Comparison of ENCODE assay signal across 1 cellular context in the genomic region with DNA sequence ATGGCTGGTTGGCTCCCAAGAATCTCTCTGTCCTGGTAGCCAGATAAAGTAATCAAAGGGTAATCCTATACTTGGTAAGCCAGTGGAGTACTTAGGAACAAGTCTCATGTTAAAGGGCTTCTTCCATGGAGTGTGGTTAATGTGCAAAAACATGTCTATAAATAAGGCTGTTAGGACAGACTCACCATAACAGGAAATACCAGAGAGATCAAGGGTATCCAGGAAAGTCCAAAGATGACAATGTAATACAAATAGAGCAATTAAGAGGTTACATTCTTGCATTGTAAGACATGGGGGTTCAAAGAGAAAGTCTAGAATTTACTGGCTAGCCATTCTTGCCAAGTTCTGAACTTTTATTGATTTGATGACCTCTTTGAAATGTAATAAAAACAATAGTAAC.
TF ChIP-seq lines count a peak whose summit lies in the region.

No MANE protein-coding gene starts in this region.

TF ChIP-seq in HepG2, 621 proteins besides CTCF, POLR2A, EP300 and RAD21 (continued from another document and continues in another):
- TF ChIP-seq, protein P1, sequence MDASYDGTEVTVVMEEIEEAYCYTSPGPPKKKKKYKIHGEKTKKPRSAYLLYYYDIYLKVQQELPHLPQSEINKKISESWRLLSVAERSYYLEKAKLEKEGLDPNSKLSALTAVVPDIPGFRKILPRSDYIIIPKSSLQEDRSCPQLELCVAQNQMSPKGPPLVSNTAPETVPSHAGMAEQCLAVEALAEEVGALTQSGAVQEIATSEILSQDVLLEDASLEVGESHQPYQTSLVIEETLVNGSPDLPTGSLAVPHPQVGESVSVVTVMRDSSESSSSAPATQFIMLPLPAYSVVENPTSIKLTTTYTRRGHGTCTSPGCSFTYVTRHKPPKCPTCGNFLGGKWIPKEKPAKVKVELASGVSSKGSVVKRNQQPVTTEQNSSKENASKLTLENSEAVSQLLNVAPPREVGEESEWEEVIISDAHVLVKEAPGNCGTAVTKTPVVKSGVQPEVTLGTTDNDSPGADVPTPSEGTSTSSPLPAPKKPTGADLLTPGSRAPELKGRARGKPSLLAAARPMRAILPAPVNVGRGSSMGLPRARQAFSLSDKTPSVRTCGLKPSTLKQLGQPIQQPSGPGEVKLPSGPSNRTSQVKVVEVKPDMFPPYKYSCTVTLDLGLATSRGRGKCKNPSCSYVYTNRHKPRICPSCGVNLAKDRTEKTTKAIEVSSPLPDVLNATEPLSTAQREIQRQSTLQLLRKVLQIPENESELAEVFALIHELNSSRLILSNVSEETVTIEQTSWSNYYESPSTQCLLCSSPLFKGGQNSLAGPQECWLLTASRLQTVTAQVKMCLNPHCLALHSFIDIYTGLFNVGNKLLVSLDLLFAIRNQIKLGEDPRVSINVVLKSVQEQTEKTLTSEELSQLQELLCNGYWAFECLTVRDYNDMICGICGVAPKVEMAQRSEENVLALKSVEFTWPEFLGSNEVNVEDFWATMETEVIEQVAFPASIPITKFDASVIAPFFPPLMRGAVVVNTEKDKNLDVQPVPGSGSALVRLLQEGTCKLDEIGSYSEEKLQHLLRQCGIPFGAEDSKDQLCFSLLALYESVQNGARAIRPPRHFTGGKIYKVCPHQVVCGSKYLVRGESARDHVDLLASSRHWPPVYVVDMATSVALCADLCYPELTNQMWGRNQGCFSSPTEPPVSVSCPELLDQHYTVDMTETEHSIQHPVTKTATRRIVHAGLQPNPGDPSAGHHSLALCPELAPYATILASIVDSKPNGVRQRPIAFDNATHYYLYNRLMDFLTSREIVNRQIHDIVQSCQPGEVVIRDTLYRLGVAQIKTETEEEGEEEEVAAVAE (CRISPR knock-in tag; IDR thresholded peaks at IDR 0.05; ENCODE audit: borderline replicate concordance) = no peak
- TF ChIP-seq, protein P2, sequence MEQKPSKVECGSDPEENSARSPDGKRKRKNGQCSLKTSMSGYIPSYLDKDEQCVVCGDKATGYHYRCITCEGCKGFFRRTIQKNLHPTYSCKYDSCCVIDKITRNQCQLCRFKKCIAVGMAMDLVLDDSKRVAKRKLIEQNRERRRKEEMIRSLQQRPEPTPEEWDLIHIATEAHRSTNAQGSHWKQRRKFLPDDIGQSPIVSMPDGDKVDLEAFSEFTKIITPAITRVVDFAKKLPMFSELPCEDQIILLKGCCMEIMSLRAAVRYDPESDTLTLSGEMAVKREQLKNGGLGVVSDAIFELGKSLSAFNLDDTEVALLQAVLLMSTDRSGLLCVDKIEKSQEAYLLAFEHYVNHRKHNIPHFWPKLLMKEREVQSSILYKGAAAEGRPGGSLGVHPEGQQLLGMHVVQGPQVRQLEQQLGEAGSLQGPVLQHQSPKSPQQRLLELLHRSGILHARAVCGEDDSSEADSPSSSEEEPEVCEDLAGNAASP (CRISPR knock-in tag; IDR thresholded peaks at IDR 0.05; ENCODE audit: borderline replicate concordance) = peak; percentile 29; the same call in 1 of the 2 replicates
- TF ChIP-seq SP5 (CRISPR knock-in tag; IDR thresholded peaks at IDR 0.05; ENCODE audit: borderline replicate concordance, low read depth) = no peak
- peak; percentile 83 for TF ChIP-seq NR2F2 (IDR thresholded peaks at IDR 0.05; ENCODE audit: borderline replicate concordance, low read depth)
- no peak for TF ChIP-seq ZNF768 (CRISPR knock-in tag; IDR thresholded peaks at IDR 0.05)
- TF ChIP-seq, protein P3, sequence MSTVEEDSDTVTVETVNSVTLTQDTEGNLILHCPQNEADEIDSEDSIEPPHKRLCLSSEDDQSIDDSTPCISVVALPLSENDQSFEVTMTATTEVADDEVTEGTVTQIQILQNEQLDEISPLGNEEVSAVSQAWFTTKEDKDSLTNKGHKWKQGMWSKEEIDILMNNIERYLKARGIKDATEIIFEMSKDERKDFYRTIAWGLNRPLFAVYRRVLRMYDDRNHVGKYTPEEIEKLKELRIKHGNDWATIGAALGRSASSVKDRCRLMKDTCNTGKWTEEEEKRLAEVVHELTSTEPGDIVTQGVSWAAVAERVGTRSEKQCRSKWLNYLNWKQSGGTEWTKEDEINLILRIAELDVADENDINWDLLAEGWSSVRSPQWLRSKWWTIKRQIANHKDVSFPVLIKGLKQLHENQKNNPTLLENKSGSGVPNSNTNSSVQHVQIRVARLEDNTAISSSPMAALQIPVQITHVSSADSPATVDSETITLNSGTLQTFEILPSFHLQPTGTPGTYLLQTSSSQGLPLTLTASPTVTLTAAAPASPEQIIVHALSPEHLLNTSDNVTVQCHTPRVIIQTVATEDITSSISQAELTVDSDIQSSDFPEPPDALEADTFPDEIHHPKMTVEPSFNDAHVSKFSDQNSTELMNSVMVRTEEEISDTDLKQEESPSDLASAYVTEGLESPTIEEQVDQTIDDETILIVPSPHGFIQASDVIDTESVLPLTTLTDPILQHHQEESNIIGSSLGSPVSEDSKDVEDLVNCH (CRISPR knock-in tag; IDR thresholded peaks at IDR 0.05) = no peak
- no peak for TF ChIP-seq ZNF746 (CRISPR knock-in tag; IDR thresholded peaks at IDR 0.05)
- peak; percentile 38; the same call in 1 of the 2 replicates for TF ChIP-seq SMAD3 (CRISPR knock-in tag; IDR thresholded peaks at IDR 0.05)
- TF ChIP-seq, protein P4, sequence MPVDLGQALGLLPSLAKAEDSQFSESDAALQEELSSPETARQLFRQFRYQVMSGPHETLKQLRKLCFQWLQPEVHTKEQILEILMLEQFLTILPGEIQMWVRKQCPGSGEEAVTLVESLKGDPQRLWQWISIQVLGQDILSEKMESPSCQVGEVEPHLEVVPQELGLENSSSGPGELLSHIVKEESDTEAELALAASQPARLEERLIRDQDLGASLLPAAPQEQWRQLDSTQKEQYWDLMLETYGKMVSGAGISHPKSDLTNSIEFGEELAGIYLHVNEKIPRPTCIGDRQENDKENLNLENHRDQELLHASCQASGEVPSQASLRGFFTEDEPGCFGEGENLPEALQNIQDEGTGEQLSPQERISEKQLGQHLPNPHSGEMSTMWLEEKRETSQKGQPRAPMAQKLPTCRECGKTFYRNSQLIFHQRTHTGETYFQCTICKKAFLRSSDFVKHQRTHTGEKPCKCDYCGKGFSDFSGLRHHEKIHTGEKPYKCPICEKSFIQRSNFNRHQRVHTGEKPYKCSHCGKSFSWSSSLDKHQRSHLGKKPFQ (CRISPR knock-in tag; IDR thresholded peaks at IDR 0.05; ENCODE audit: insufficient replicate concordance) = no peak
- TF ChIP-seq ZMAT3 (CRISPR knock-in tag; conservative IDR thresholded peaks at IDR 0.05) = no peak
- TF ChIP-seq, protein P5, sequence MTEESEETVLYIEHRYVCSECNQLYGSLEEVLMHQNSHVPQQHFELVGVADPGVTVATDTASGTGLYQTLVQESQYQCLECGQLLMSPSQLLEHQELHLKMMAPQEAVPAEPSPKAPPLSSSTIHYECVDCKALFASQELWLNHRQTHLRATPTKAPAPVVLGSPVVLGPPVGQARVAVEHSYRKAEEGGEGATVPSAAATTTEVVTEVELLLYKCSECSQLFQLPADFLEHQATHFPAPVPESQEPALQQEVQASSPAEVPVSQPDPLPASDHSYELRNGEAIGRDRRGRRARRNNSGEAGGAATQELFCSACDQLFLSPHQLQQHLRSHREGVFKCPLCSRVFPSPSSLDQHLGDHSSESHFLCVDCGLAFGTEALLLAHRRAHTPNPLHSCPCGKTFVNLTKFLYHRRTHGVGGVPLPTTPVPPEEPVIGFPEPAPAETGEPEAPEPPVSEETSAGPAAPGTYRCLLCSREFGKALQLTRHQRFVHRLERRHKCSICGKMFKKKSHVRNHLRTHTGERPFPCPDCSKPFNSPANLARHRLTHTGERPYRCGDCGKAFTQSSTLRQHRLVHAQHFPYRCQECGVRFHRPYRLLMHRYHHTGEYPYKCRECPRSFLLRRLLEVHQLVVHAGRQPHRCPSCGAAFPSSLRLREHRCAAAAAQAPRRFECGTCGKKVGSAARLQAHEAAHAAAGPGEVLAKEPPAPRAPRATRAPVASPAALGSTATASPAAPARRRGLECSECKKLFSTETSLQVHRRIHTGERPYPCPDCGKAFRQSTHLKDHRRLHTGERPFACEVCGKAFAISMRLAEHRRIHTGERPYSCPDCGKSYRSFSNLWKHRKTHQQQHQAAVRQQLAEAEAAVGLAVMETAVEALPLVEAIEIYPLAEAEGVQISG (CRISPR knock-in tag; IDR thresholded peaks at IDR 0.05) = no peak
- no peak for TF ChIP-seq ZNF33B (CRISPR knock-in tag; IDR thresholded peaks at IDR 0.05)
- TF ChIP-seq, protein P6, sequence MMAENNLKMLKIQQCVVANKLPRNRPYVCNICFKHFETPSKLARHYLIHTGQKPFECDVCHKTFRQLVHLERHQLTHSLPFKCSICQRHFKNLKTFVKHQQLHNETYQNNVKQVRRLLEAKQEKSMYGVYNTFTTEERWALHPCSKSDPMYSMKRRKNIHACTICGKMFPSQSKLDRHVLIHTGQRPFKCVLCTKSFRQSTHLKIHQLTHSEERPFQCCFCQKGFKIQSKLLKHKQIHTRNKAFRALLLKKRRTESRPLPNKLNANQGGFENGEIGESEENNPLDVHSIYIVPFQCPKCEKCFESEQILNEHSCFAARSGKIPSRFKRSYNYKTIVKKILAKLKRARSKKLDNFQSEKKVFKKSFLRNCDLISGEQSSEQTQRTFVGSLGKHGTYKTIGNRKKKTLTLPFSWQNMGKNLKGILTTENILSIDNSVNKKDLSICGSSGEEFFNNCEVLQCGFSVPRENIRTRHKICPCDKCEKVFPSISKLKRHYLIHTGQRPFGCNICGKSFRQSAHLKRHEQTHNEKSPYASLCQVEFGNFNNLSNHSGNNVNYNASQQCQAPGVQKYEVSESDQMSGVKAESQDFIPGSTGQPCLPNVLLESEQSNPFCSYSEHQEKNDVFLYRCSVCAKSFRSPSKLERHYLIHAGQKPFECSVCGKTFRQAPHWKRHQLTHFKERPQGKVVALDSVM (CRISPR knock-in tag; IDR thresholded peaks at IDR 0.05) = no peak
- no peak for TF ChIP-seq ERF (CRISPR knock-in tag; IDR thresholded peaks at IDR 0.05)
- TF ChIP-seq ZBTB7B (CRISPR knock-in tag; IDR thresholded peaks at IDR 0.05) = no peak
- TF ChIP-seq, protein P7, sequence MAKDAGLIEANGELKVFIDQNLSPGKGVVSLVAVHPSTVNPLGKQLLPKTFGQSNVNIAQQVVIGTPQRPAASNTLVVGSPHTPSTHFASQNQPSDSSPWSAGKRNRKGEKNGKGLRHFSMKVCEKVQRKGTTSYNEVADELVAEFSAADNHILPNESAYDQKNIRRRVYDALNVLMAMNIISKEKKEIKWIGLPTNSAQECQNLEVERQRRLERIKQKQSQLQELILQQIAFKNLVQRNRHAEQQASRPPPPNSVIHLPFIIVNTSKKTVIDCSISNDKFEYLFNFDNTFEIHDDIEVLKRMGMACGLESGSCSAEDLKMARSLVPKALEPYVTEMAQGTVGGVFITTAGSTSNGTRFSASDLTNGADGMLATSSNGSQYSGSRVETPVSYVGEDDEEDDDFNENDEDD (CRISPR knock-in tag; IDR thresholded peaks at IDR 0.05; ENCODE audit: borderline replicate concordance) = no peak
- TF ChIP-seq, protein P8, sequence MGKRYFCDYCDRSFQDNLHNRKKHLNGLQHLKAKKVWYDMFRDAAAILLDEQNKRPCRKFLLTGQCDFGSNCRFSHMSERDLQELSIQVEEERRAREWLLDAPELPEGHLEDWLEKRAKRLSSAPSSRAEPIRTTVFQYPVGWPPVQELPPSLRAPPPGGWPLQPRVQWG (CRISPR knock-in tag; IDR thresholded peaks at IDR 0.05; ENCODE audit: borderline replicate concordance, low read depth) = no peak
- 0 out of 2 replicates have a peak, but pooled peaks have one; percentile 1 for TF ChIP-seq CEBPB (IDR thresholded peaks at IDR 0.05; ENCODE audit: borderline replicate concordance, low read depth, low read length)
- TF ChIP-seq HDAC2 (CRISPR knock-in tag; IDR thresholded peaks at IDR 0.05) = no peak
- peak; percentile 65 for TF ChIP-seq RARA (CRISPR knock-in tag; IDR thresholded peaks at IDR 0.05)
- no peak for TF ChIP-seq AHR (CRISPR knock-in tag; IDR thresholded peaks at IDR 0.05)
- 0 out of 2 replicates have a peak, but pooled peaks have one; percentile 57 for TF ChIP-seq ZNF644 (CRISPR knock-in tag; IDR thresholded peaks at IDR 0.05; ENCODE audit: low read depth)
- no peak for TF ChIP-seq ZKSCAN1 (IDR thresholded peaks at IDR 0.05; ENCODE audit: low read length)
- TF ChIP-seq, protein P9, sequence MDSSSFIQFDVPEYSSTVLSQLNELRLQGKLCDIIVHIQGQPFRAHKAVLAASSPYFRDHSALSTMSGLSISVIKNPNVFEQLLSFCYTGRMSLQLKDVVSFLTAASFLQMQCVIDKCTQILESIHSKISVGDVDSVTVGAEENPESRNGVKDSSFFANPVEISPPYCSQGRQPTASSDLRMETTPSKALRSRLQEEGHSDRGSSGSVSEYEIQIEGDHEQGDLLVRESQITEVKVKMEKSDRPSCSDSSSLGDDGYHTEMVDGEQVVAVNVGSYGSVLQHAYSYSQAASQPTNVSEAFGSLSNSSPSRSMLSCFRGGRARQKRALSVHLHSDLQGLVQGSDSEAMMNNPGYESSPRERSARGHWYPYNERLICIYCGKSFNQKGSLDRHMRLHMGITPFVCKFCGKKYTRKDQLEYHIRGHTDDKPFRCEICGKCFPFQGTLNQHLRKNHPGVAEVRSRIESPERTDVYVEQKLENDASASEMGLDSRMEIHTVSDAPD (CRISPR knock-in tag; IDR thresholded peaks at IDR 0.05) = no peak
- no peak for TF ChIP-seq RARG (CRISPR knock-in tag; IDR thresholded peaks at IDR 0.05; ENCODE audit: low read depth)
- TF ChIP-seq, protein P10, sequence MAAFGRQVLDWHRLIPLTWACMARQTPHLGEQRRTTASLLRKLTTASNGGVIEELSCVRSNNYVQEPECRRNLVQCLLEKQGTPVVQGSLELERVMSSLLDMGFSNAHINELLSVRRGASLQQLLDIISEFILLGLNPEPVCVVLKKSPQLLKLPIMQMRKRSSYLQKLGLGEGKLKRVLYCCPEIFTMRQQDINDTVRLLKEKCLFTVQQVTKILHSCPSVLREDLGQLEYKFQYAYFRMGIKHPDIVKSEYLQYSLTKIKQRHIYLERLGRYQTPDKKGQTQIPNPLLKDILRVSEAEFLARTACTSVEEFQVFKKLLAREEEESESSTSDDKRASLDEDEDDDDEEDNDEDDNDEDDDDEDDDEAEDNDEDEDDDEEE (CRISPR knock-in tag; IDR thresholded peaks at IDR 0.05) = no peak
- TF ChIP-seq ATM (IDR thresholded peaks at IDR 0.05; ENCODE audit: borderline replicate concordance) = no peak
- TF ChIP-seq PAF1 (CRISPR knock-in tag; IDR thresholded peaks at IDR 0.05) = no peak
- TF ChIP-seq RAD51 (IDR thresholded peaks at IDR 0.05; ENCODE audit: borderline replicate concordance) = no peak
- TF ChIP-seq PRMT3 (CRISPR knock-in tag; IDR thresholded peaks at IDR 0.05; ENCODE audit: borderline replicate concordance, low read depth) = no peak
- TF ChIP-seq, protein P11, sequence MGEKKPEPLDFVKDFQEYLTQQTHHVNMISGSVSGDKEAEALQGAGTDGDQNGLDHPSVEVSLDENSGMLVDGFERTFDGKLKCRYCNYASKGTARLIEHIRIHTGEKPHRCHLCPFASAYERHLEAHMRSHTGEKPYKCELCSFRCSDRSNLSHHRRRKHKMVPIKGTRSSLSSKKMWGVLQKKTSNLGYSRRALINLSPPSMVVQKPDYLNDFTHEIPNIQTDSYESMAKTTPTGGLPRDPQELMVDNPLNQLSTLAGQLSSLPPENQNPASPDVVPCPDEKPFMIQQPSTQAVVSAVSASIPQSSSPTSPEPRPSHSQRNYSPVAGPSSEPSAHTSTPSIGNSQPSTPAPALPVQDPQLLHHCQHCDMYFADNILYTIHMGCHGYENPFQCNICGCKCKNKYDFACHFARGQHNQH (CRISPR knock-in tag; IDR thresholded peaks at IDR 0.05) = no peak
- no peak for TF ChIP-seq ZNF569 (CRISPR knock-in tag; IDR thresholded peaks at IDR 0.05; ENCODE audit: borderline replicate concordance)
- TF ChIP-seq, protein P12, sequence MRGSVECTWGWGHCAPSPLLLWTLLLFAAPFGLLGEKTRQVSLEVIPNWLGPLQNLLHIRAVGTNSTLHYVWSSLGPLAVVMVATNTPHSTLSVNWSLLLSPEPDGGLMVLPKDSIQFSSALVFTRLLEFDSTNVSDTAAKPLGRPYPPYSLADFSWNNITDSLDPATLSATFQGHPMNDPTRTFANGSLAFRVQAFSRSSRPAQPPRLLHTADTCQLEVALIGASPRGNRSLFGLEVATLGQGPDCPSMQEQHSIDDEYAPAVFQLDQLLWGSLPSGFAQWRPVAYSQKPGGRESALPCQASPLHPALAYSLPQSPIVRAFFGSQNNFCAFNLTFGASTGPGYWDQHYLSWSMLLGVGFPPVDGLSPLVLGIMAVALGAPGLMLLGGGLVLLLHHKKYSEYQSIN (CRISPR knock-in tag; IDR thresholded peaks at IDR 0.05; ENCODE audit: borderline replicate concordance) = no peak
